Comparison of ENCODE assay signal across 16 cellular contexts in genomic region chr10:109846832-109847231, GRCh38.
DNase-seq lines count a peak whose midpoint lies in the region; ATAC-seq and TF ChIP-seq lines count a peak whose summit lies in the region.
"Had no signal": no experiment of that assay in that cellular context is flagged by ENCODE, and none has a peak within 500 bp of the region (broad histone marks: within the 10 kb centered on the region; RNA-seq: fewer than 3 reads in every experiment).

No MANE protein-coding gene starts in this region.

- no peaks in the 10 kb centered on the region for H3K36me3 Mint-ChIP-seq in neural crest cell (ENCODE audit: low read depth)
- no peaks in the 10 kb centered on the region for H3K36me3 Mint-ChIP-seq in activated CD4-positive, alpha-beta T cell treated with anti-CD3 and anti-CD28 coated beads, Interleukin-2, amount 10 ng/mL, durations not matched to agents 7 days and 5 days (ENCODE audit: low read depth)
- no peaks in the 10 kb centered on the region for H3K36me3 Mint-ChIP-seq in T-helper 2 cell treated with Interferon-gamma antibody and Interleukin-4, amounts not matched to agents 5 μg/mL and 100 μg/mL, for 36 hours (ENCODE audit: low read depth)

- H3K4me1 Mint-ChIP-seq in neural crest cell = peaks cover 6% of the 10 kb centered on the region
- peaks cover 5% of the 10 kb centered on the region for H3K4me1 Mint-ChIP-seq in activated CD4-positive, alpha-beta T cell treated with anti-CD3 and anti-CD28 coated beads, Interleukin-2, amount 10 ng/mL, durations not matched to agents 7 days and 5 days
- H3K4me1 Mint-ChIP-seq in T-helper 2 cell treated with Interferon-gamma antibody and Interleukin-4, amounts not matched to agents 5 μg/mL and 100 μg/mL, for 36 hours (ENCODE audit: low read depth) = peaks cover 5% of the 10 kb centered on the region
- H3K4me1 Mint-ChIP-seq: GM23338, H9 had no signal

- no peaks in the 10 kb centered on the region for H3K9me3 Mint-ChIP-seq in neural crest cell
- H3K9me3 Mint-ChIP-seq in activated CD4-positive, alpha-beta T cell treated with anti-CD3 and anti-CD28 coated beads, Interleukin-2, amount 10 ng/mL, durations not matched to agents 7 days and 5 days = no peaks in the 10 kb centered on the region
- no peaks in the 10 kb centered on the region for H3K9me3 Mint-ChIP-seq in T-helper 2 cell treated with Interferon-gamma antibody and Interleukin-4, amounts not matched to agents 5 μg/mL and 100 μg/mL, for 36 hours
- H3K9me3 Mint-ChIP-seq: CD4-positive, alpha-beta T cell; GM23338; H9 had no signal

- no peak for ATAC-seq in SK-N-SH treated with all-trans-retinoic acid at 6 μM for 48 hours
- ATAC-seq: GM23338, HepG2 had no signal

- TF ChIP-seq CTCF in neural crest cell (conservative IDR thresholded peaks at IDR 0.05) = no peak

- CTCF ChIA-PET in activated CD4-positive, alpha-beta T cell treated with anti-CD3 and anti-CD28 coated beads, Interleukin-2, amount 10 ng/mL, durations not matched to agents 7 days and 5 days (lab: Charles Lee) = no interaction called here

- no peaks in the 10 kb centered on the region for H3K27me3 Mint-ChIP-seq in neural crest cell (ENCODE audit: low read depth)
- H3K27me3 Mint-ChIP-seq in activated CD4-positive, alpha-beta T cell treated with anti-CD3 and anti-CD28 coated beads, Interleukin-2, amount 10 ng/mL, durations not matched to agents 7 days and 5 days = peaks cover 15% of the 10 kb centered on the region
- H3K27me3 Mint-ChIP-seq in T-helper 2 cell treated with Interferon-gamma antibody and Interleukin-4, amounts not matched to agents 5 μg/mL and 100 μg/mL, for 36 hours (ENCODE audit: low read depth) = peaks cover 11% of the 10 kb centered on the region

- peak overlapping the region; percentile 36 for H3K27ac Mint-ChIP-seq in neural crest cell (ENCODE audit: unreplicated experiment)
- no peak overlapping the region for H3K27ac Mint-ChIP-seq in activated CD4-positive, alpha-beta T cell treated with anti-CD3 and anti-CD28 coated beads, Interleukin-2, amount 10 ng/mL, durations not matched to agents 7 days and 5 days
- no peak overlapping the region for H3K27ac Mint-ChIP-seq in T-helper 2 cell treated with Interferon-gamma antibody and Interleukin-4, amounts not matched to agents 5 μg/mL and 100 μg/mL, for 36 hours
- H3K27ac Mint-ChIP-seq: CD4-positive, alpha-beta T cell; GM23338; H9 had no signal

- H3K4me3 Mint-ChIP-seq in neural crest cell = no peak overlapping the region
- H3K4me3 Mint-ChIP-seq in activated CD4-positive, alpha-beta T cell treated with anti-CD3 and anti-CD28 coated beads, Interleukin-2, amount 10 ng/mL, durations not matched to agents 7 days and 5 days = no peak overlapping the region
- no peak overlapping the region for H3K4me3 Mint-ChIP-seq in T-helper 2 cell treated with Interferon-gamma antibody and Interleukin-4, amounts not matched to agents 5 μg/mL and 100 μg/mL, for 36 hours
- H3K4me3 Mint-ChIP-seq: CD4-positive, alpha-beta T cell; GM23338; H9 had no signal

- DNase-seq in ELF-1 (ENCODE audit: low read depth, low spot score) (peak; percentile 5), erythroblast (lab: John Stamatoyannopoulos, UW) (peak; percentile 49 to 82), neural crest cell (ENCODE audit: low read depth, low spot score) (no peak), dedifferentiated amniotic fluid mesenchymal stem cell (ENCODE audit: extremely low spot score) (no peak), iPS-NIHi11 (ENCODE audit: low spot score) (no peak)
- no peak for DNase-seq in activated CD4-positive, alpha-beta T cell treated with anti-CD3 and anti-CD28 coated beads, Interleukin-2, amount 10 ng/mL, durations not matched to agents 7 days and 5 days
- DNase-seq in T-helper 2 cell treated with Interferon-gamma antibody and Interleukin-4, amounts not matched to agents 5 μg/mL and 100 μg/mL, for 36 hours (ENCODE audit: low spot score) = no peak
- DNase-seq: 8988T; C1 segment of cervical spinal cord; Calu3; CD4-positive, alpha-beta T cell; DMS 273 treated with DMSO at 0.1 percent for 48 hours; H9 had no signal

- POLR2A ChIA-PET in activated CD4-positive, alpha-beta T cell treated with anti-CD3 and anti-CD28 coated beads, Interleukin-2, amount 10 ng/mL, durations not matched to agents 7 days and 5 days (lab: Charles Lee) = no interaction called here

- no peak for TF ChIP-seq POLR2A in erythroblast (IDR thresholded peaks at IDR 0.05; ENCODE audit: low read length)

TF ChIP-seq in SK-N-SH treated with all-trans-retinoic acid at 6 μM for 48 hours, 23 proteins besides CTCF, POLR2A, EP300 and RAD21:
- TF ChIP-seq OSR1 (CRISPR knock-in tag; IDR thresholded peaks at IDR 0.05) (no peak), ESRRG (CRISPR knock-in tag; IDR thresholded peaks at IDR 0.05) (no peak), TSHZ2 (CRISPR knock-in tag; IDR thresholded peaks at IDR 0.05) (no peak), TCF4 (CRISPR knock-in tag; IDR thresholded peaks at IDR 0.05; ENCODE audit: borderline replicate concordance) (peak; percentile 36; the same call in 1 of the 2 replicates)
- TF ChIP-seq, protein P1, sequence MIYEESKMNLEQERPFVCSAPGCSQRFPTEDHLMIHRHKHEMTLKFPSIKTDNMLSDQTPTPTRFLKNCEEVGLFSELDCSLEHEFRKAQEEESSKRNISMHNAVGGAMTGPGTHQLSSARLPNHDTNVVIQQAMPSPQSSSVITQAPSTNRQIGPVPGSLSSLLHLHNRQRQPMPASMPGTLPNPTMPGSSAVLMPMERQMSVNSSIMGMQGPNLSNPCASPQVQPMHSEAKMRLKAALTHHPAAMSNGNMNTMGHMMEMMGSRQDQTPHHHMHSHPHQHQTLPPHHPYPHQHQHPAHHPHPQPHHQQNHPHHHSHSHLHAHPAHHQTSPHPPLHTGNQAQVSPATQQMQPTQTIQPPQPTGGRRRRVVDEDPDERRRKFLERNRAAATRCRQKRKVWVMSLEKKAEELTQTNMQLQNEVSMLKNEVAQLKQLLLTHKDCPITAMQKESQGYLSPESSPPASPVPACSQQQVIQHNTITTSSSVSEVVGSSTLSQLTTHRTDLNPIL (CRISPR knock-in tag; IDR thresholded peaks at IDR 0.05; ENCODE audit: low read depth) = no peak

Comparison
In these comparisons a context has a peak if more than half of its experiments do, and no peak if none do; other contexts are left out.
1. DNase-seq: peak in ELF-1 (single experiment) and erythroblast (2 of 2); none in neural crest cell (single experiment), dedifferentiated amniotic fluid mesenchymal stem cell (single experiment), activated CD4-positive, alpha-beta T cell treated with anti-CD3 and anti-CD28 coated beads, Interleukin-2, amount 10 ng/mL, durations not matched to agents 7 days and 5 days (single experiment), T-helper 2 cell treated with Interferon-gamma antibody and Interleukin-4, amounts not matched to agents 5 μg/mL and 100 μg/mL, for 36 hours (single experiment) and iPS-NIHi11 (single experiment).